In genomic region chr1:172442843-172443565, GRCh38 we compare ENCODE assay signal across 9 cellular contexts. TPM values are rescaled to one million over a fixed set of nuclear protein-coding genes. Genes with fewer than 3 reads are reported as not detected.
DNase-seq lines count a peak whose midpoint lies in the region; ATAC-seq and TF ChIP-seq lines count a peak whose summit lies in the region.
"Had no signal": no experiment of that assay in that cellular context is flagged by ENCODE, and none has a peak within 500 bp of the region (broad histone marks: within the 10 kb centered on the region; RNA-seq: fewer than 3 reads in every experiment).

No MANE protein-coding gene starts in this region.

- no peak for ATAC-seq in GM21515 (IDR thresholded peaks at IDR 0.05; ENCODE audit: unreplicated experiment)

- H3K27ac ChIP-seq in Karpas-422 (ENCODE audit: low read length) = no peak overlapping the region
- H3K27ac ChIP-seq in coronary artery = no peak overlapping the region

- DNase-seq in BJ (ENCODE audit: low read depth) (no peak), Karpas-422 (no peak), coronary artery (ENCODE audit: low spot score) (no peak), NCI-H69 (lab: John Stamatoyannopoulos, UW) (no peak), retina (no peak), NCI-H187 (lab: John Stamatoyannopoulos, UW) (no peak)

- peaks cover 1% of the 10 kb centered on the region; the same call in 1 of the 2 replicates for H3K36me3 ChIP-seq in BJ (ENCODE audit: control insufficient read depth, insufficient read depth, low read length)
- no peaks in the 10 kb centered on the region for H3K36me3 ChIP-seq in Karpas-422 (ENCODE audit: insufficient read depth, low read length)

- peak overlapping the region; percentile 82 to 85 (median 83) for H3K27ac Mint-ChIP-seq in nephron

- no peaks in the 10 kb centered on the region for H3K9me3 Mint-ChIP-seq in nephron

- CTCF ChIA-PET in BJ (lab: Yijun Ruan, JAX) = interaction anchor here (0.7 to 3.6 kb wide), 14 partner anchors 10 to 642 kb away, joined by 3 to 20 read pairs (median 4); no protein-coding TSS in a partner anchor

- H3K4me3 ChIP-seq in BJ (ENCODE audit: low read depth, low read length) (peak overlapping the region; percentile 92), Karpas-422 (ENCODE audit: low read length) (peak overlapping the region; percentile 92), coronary artery (peak overlapping the region; percentile 99)

- H3K4me3 Mint-ChIP-seq in nephron = peak overlapping the region; percentile 90 to 97 (median 94)

- H2AFZ ChIP-seq in Karpas-422 (ENCODE audit: low read length) = peak overlapping the region; percentile 95

- H3K4me1 Mint-ChIP-seq in nephron = peaks cover 31% of the 10 kb centered on the region

- peak overlapping the region; percentile 88 for H3K4me2 ChIP-seq in Karpas-422 (ENCODE audit: low read depth, low read length, poor library complexity, severe bottlenecking)

- peaks cover 16% of the 10 kb centered on the region for H3K4me1 ChIP-seq in Karpas-422 (ENCODE audit: low read length)

- POLR2A ChIA-PET in BJ (lab: Charles Lee) = no interaction called here

- 0 out of 2 replicates have a peak, but pooled peaks cover 2% of the 10 kb centered on the region for H4K20me1 ChIP-seq in Karpas-422 (ENCODE audit: insufficient read depth, low read depth, low read length)

- no peaks in the 10 kb centered on the region for H3K27me3 Mint-ChIP-seq in nephron (ENCODE audit: low read depth)

- H3K9me3 ChIP-seq in Karpas-422 (ENCODE audit: low read length) = no peaks in the 10 kb centered on the region; the same call in 1 of the 2 replicates

- H3K9me2 ChIP-seq in Karpas-422 (replicated peaks; ENCODE audit: insufficient read depth, low read length) = no peaks in the 10 kb centered on the region

- TF ChIP-seq CTCF in BJ (IDR thresholded peaks at IDR 0.05; ENCODE audit: insufficient read depth, low read depth, low read length) (no peak), coronary artery (IDR thresholded peaks at IDR 0.05) (no peak), nephron (IDR thresholded peaks at IDR 0.05; ENCODE audit: unreplicated experiment in 3 of 3) (no peak)

- H3K36me3 Mint-ChIP-seq in nephron (ENCODE audit: low read depth) = peaks cover 38% of the 10 kb centered on the region

- H3K79me2 ChIP-seq in Karpas-422 (ENCODE audit: low read length) = peaks cover 20% of the 10 kb centered on the region

- H3K27me3 ChIP-seq in BJ (ENCODE audit: control insufficient read depth, insufficient read depth, low read length) (no peaks in the 10 kb centered on the region), Karpas-422 (ENCODE audit: low read length) (no peaks in the 10 kb centered on the region)

- peak overlapping the region; percentile 87 for H3K9ac ChIP-seq in Karpas-422 (ENCODE audit: low read length)

RNA-seq across cellular contexts. Expression of gene PIGC, which starts 0.9 kb away (rescaled TPM):
- polyA plus RNA-seq in BJ (2011; rRNA removed) = 20.7 and 24.4 TPM in 2 replicates
- 15.4 and 18.7 TPM in 2 replicates for polyA minus RNA-seq in BJ (2011; rRNA and poly(A)+ RNA removed)
- 14.5 and 24.7 TPM in 2 replicates for total RNA-seq in Karpas-422 (2014; rRNA removed; shearing (Covaris generic); ENCODE audit: low replicate concordance)

RNA-seq across cellular contexts. Expression of gene C1orf105, which starts 22.5 kb away (rescaled TPM):
- polyA plus RNA-seq in BJ (2011; rRNA removed) = not detected in 2 replicates
- polyA minus RNA-seq in BJ (2011; rRNA and poly(A)+ RNA removed) = not detected in 2 replicates
- total RNA-seq in Karpas-422 (2014; rRNA removed; shearing (Covaris generic); ENCODE audit: low replicate concordance) = not detected in 2 replicates
- total RNA-seq: SK-MEL-5 had no signal
